8 cellular contexts compared by ENCODE assay signal in the genomic region with DNA sequence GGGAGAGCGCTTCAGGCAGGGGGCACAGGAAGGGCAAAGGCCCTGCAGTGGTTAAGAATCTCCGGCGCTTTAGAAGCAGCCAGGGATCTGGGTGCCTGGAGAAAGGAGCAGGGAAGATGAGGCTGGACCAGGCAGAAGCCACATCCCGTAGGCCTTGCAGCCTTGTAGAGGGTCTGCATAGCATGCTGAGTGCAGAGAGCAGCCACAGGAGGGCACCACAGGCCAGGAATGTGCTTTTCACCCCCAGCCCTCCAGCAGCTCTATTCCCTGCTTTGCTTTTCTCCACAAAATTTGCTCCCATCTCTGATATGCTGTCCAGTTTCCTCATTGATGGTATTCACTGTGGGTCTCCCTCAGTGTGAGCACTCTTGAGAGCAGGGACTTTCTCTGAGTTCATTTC. TPM values are rescaled to one million over a fixed set of nuclear protein-coding genes. Genes with fewer than 3 reads are reported as not detected.
DNase-seq lines count a peak whose midpoint lies in the region; ATAC-seq and TF ChIP-seq lines count a peak whose summit lies in the region.

No MANE protein-coding gene starts in this region.

- no peaks in the 10 kb centered on the region for H3K27me3 ChIP-seq in GM06990 (replicated peaks; ENCODE audit: control insufficient read depth, insufficient read depth, low read length)

- H3K4me3 ChIP-seq in GM06990 (replicated peaks; ENCODE audit: low read depth, low read length), result no peak overlapping the region

- H3K36me3 ChIP-seq in GM06990 (ENCODE audit: control insufficient read depth, insufficient read depth, low read length), result peaks cover 14% of the 10 kb centered on the region

- peak; percentile 62 for TF ChIP-seq CTCF in GM06990 (IDR thresholded peaks at IDR 0.05; ENCODE audit: insufficient read depth, low read length, poor library complexity, severe bottlenecking)

- no peak for DNase-seq in GM06990 (ENCODE audit: extremely low read depth, insufficient read length)
- peak; percentile 45 for DNase-seq in NAMALWA (ENCODE audit: low spot score)
- DNase-seq in anterior cingulate cortex (lab: John Stamatoyannopoulos, UW), result peak in 51 of 58 donors; percentile 4 to 78 (median 54)
- DNase-seq in hepatic stellate cell (ENCODE audit: low spot score), result peak; percentile 73
- peak; percentile 26 to 28 for DNase-seq in stimulated activated CD4-positive, alpha-beta T cell treated with anti-CD3 and anti-CD28 coated beads, Interleukin-2, amount 100 ng/mL, for 24 hours
- DNase-seq in ureter (ENCODE audit: low spot score), result no peak

- no peak for ATAC-seq in GM21576 (IDR thresholded peaks at IDR 0.05; ENCODE audit: unreplicated experiment)
- ATAC-seq in GM19452 (IDR thresholded peaks at IDR 0.05; ENCODE audit: unreplicated experiment), result no peak

RNA-seq across cellular contexts. Expression of gene WDR62, which starts 5.7 kb away (rescaled TPM):
- total RNA-seq in ureter, result 1.6 TPM

RNA-seq across cellular contexts. Expression of gene THAP8, which starts 6.3 kb away (rescaled TPM):
- total RNA-seq in ureter, result 3.8 TPM

RNA-seq across cellular contexts. Expression of gene CLIP3, which starts 27.8 kb away (rescaled TPM):
- total RNA-seq in ureter, result 14.9 TPM

RNA-seq across cellular contexts. Expression of gene ALKBH6, which starts 46.4 kb away (rescaled TPM):
- 23.8 TPM for total RNA-seq in ureter

RNA-seq across cellular contexts. Expression of gene OVOL3, which starts 50.5 kb away (rescaled TPM):
- total RNA-seq in ureter, result not detected

Comparison
In these comparisons a context has a peak if more than half of its experiments do, and no peak if none do; other contexts are left out.
1. DNase-seq: peak in NAMALWA (single experiment), anterior cingulate cortex (51 of 58), hepatic stellate cell (single experiment) and stimulated activated CD4-positive, alpha-beta T cell treated with anti-CD3 and anti-CD28 coated beads, Interleukin-2, amount 100 ng/mL, for 24 hours (2 of 2); none in GM06990 (single experiment) and ureter (single experiment).